15 cellular contexts compared by ENCODE assay signal in the genomic region with DNA sequence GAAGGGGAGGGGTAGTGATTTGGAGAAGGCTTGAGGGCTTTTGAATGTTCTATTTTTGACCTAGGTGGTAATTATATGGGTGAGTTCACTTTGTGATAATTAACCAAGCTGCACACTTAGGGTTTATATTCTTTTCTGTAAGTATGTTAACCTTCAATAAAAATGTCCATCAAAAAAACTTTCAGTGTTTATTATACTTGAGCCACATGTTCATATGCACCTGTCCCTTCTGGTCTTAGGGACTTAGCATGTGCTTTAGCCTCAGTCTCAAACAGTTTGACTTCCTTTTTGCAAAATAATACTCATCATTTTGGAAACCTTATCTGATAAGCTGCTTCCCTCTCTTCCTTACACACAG. TPM values are rescaled to one million over a fixed set of nuclear protein-coding genes. Genes with fewer than 3 reads are reported as not detected.
A peak's percentile ranks its signal among the peaks of the same experiment; 100 is the strongest.
DNase-seq lines count a peak whose midpoint lies in the region; ATAC-seq and TF ChIP-seq lines count a peak whose summit lies in the region.
"Had no signal": no experiment of that assay in that cellular context is flagged by ENCODE, and none has a peak within 500 bp of the region (broad histone marks: within the 10 kb centered on the region; RNA-seq: fewer than 3 reads in every experiment).

No MANE protein-coding gene starts in this region.

- H3K4me3 Mint-ChIP-seq in nephron, result no peak overlapping the region
- H3K4me3 Mint-ChIP-seq in activated T-helper 1 cell treated with anti-CD3 and anti-CD28 coated beads, Interleukin-12 subunit alpha, Interleukin-12 subunit beta, Interleukin-2, Interleukin-4 antibody, amounts not matched to agents 30 ng/mL and 10 ng/mL and 1 ng/mL, durations not matched to agents 14 hours and 24 hours and 36 hours, result no peak overlapping the region
- H3K4me3 Mint-ChIP-seq: activated CD4-positive, alpha-beta memory T cell treated with anti-CD3 and anti-CD28 coated beads, Interleukin-2, amount 10 ng/mL, durations not matched to agents 7 days and 5 days; T-cell had no signal

- H3K27me3 ChIP-seq in heart right ventricle (no peaks in the 10 kb centered on the region), ascending aorta (no peaks in the 10 kb centered on the region)

- H3K9me3 Mint-ChIP-seq in nephron, result peaks cover 2% of the 10 kb centered on the region
- H3K9me3 Mint-ChIP-seq in activated T-helper 1 cell treated with anti-CD3 and anti-CD28 coated beads, Interleukin-12 subunit alpha, Interleukin-12 subunit beta, Interleukin-2, Interleukin-4 antibody, amounts not matched to agents 30 ng/mL and 10 ng/mL and 1 ng/mL, durations not matched to agents 14 hours and 24 hours and 36 hours, result peaks cover 3% of the 10 kb centered on the region
- H3K9me3 Mint-ChIP-seq: activated CD4-positive, alpha-beta memory T cell treated with anti-CD3 and anti-CD28 coated beads, Interleukin-2, amount 10 ng/mL, durations not matched to agents 7 days and 5 days had no signal

- no peak overlapping the region for H3K4me3 ChIP-seq in heart right ventricle
- H3K4me3 ChIP-seq in ascending aorta, result no peak overlapping the region
- H3K4me3 ChIP-seq: lung had no signal

- intact Hi-C loops in heart right ventricle (cut with DNase I) (no loop called here), Right ventricle myocardium inferior (cut with DNase I) (no loop called here), ascending aorta (cut with DNase I) (loop anchor here (2.0 kb wide), 1 partner anchor 29 kb away; a partner anchor contains a TSS)
- intact Hi-C loops in activated T-helper 1 cell treated with anti-CD3 and anti-CD28 coated beads, Interleukin-12 subunit alpha, Interleukin-12 subunit beta, Interleukin-2, Interleukin-4 antibody, amounts not matched to agents 30 ng/mL and 10 ng/mL and 1 ng/mL, durations not matched to agents 14 hours and 24 hours and 36 hours (cut with micrococcal nuclease), result no loop called here

- H3K36me3 Mint-ChIP-seq in nephron (ENCODE audit: low read depth), result no peaks in the 10 kb centered on the region
- no peaks in the 10 kb centered on the region for H3K36me3 Mint-ChIP-seq in activated T-helper 1 cell treated with anti-CD3 and anti-CD28 coated beads, Interleukin-12 subunit alpha, Interleukin-12 subunit beta, Interleukin-2, Interleukin-4 antibody, amounts not matched to agents 30 ng/mL and 10 ng/mL and 1 ng/mL, durations not matched to agents 14 hours and 24 hours and 36 hours (ENCODE audit: low read depth)

- DNase-seq in heart right ventricle (no peak), Right ventricle myocardium inferior (ENCODE audit: missing footprints) (no peak), ascending aorta (ENCODE audit: low spot score in 2 of 2) (no peak), iPS-NIHi11 (ENCODE audit: low spot score) (no peak), GM03348 (ENCODE audit: low spot score) (no peak), GM20000 (ENCODE audit: low spot score) (no peak)
- no peak for DNase-seq in activated T-helper 1 cell treated with anti-CD3 and anti-CD28 coated beads, Interleukin-12 subunit alpha, Interleukin-12 subunit beta, Interleukin-2, Interleukin-4 antibody, amounts not matched to agents 30 ng/mL and 10 ng/mL and 1 ng/mL, durations not matched to agents 14 hours and 24 hours and 36 hours (ENCODE audit: low spot score)
- DNase-seq: activated CD4-positive, alpha-beta memory T cell treated with anti-CD3 and anti-CD28 coated beads, Interleukin-2, amount 10 ng/mL, durations not matched to agents 7 days and 5 days; activated naive CD4-positive, alpha-beta T cell treated with anti-CD3 and anti-CD28 coated beads, Interleukin-2, amount 50 U/mL, for 16 hours; effector CD4-positive, alpha-beta T cell; posterior cingulate gyrus; stimulated activated CD4-positive, alpha-beta T cell treated with anti-CD3 and anti-CD28 coated beads, Interleukin-4, amount 100 ng/mL, for 24 hours; T-cell had no signal

- no peaks in the 10 kb centered on the region for H3K27me3 Mint-ChIP-seq in nephron (ENCODE audit: low read depth)
- no peaks in the 10 kb centered on the region for H3K27me3 Mint-ChIP-seq in activated T-helper 1 cell treated with anti-CD3 and anti-CD28 coated beads, Interleukin-12 subunit alpha, Interleukin-12 subunit beta, Interleukin-2, Interleukin-4 antibody, amounts not matched to agents 30 ng/mL and 10 ng/mL and 1 ng/mL, durations not matched to agents 14 hours and 24 hours and 36 hours (ENCODE audit: insufficient read depth)
- H3K27me3 Mint-ChIP-seq: activated CD4-positive, alpha-beta memory T cell treated with anti-CD3 and anti-CD28 coated beads, Interleukin-2, amount 10 ng/mL, durations not matched to agents 7 days and 5 days; T-cell had no signal

- peaks cover 24 to 71% (median 57%) of the 10 kb centered on the region in 9 donors for H3K4me1 ChIP-seq in heart right ventricle
- peaks cover 5 to 36% of the 10 kb centered on the region in 2 donors for H3K4me1 ChIP-seq in ascending aorta

- peak overlapping the region; percentile 18 to 40 (median 18) for H3K27ac Mint-ChIP-seq in nephron
- H3K27ac Mint-ChIP-seq in activated T-helper 1 cell treated with anti-CD3 and anti-CD28 coated beads, Interleukin-12 subunit alpha, Interleukin-12 subunit beta, Interleukin-2, Interleukin-4 antibody, amounts not matched to agents 30 ng/mL and 10 ng/mL and 1 ng/mL, durations not matched to agents 14 hours and 24 hours and 36 hours, result no peak overlapping the region
- H3K27ac Mint-ChIP-seq: activated CD4-positive, alpha-beta memory T cell treated with anti-CD3 and anti-CD28 coated beads, Interleukin-2, amount 10 ng/mL, durations not matched to agents 7 days and 5 days; T-cell had no signal

- no peaks in the 10 kb centered on the region for H3K9me3 ChIP-seq in heart right ventricle
- no peaks in the 10 kb centered on the region for H3K9me3 ChIP-seq in ascending aorta

- no peak for TF ChIP-seq CTCF in heart right ventricle (IDR thresholded peaks at IDR 0.05)
- no peak for TF ChIP-seq CTCF in ascending aorta (IDR thresholded peaks at IDR 0.05)
- no peak for TF ChIP-seq CTCF in nephron (IDR thresholded peaks at IDR 0.05; ENCODE audit: unreplicated experiment in 3 of 3)
- no peak for TF ChIP-seq CTCF in GM20000 (IDR thresholded peaks at IDR 0.05; ENCODE audit: extremely low read depth, missing control alignments)

- H3K27ac ChIP-seq in heart right ventricle (peak overlapping the region; percentile 29 to 85 (median 72)), ascending aorta (peak overlapping the region; percentile 79 to 89)

- H3K4me1 Mint-ChIP-seq in nephron, result peaks cover 38% of the 10 kb centered on the region
- peaks cover 5% of the 10 kb centered on the region for H3K4me1 Mint-ChIP-seq in activated T-helper 1 cell treated with anti-CD3 and anti-CD28 coated beads, Interleukin-12 subunit alpha, Interleukin-12 subunit beta, Interleukin-2, Interleukin-4 antibody, amounts not matched to agents 30 ng/mL and 10 ng/mL and 1 ng/mL, durations not matched to agents 14 hours and 24 hours and 36 hours (ENCODE audit: low read depth)

- ATAC-seq in heart right ventricle (peak in 2 of 8 donors; percentile 2 to 35), Right ventricle myocardium inferior (no peak)

- H3K36me3 ChIP-seq in heart right ventricle (no peaks in the 10 kb centered on the region), ascending aorta (no peaks in the 10 kb centered on the region)

RNA-seq across cellular contexts. Expression of a gene that starts 28.4 kb away (rescaled TPM):
- total RNA-seq in heart right ventricle (10 to 100 TPM; 13.1 to 20.3 (median 17.4) TPM), Right ventricle myocardium inferior (12.2 TPM), ascending aorta (22.9 TPM)
- 10 to 100 TPM; 10.9 to 46.7 TPM for polyA plus RNA-seq in heart right ventricle
- total RNA-seq in activated T-helper 1 cell treated with anti-CD3 and anti-CD28 coated beads, Interleukin-12 subunit alpha, Interleukin-12 subunit beta, Interleukin-2, Interleukin-4 antibody, amounts not matched to agents 30 ng/mL and 10 ng/mL and 1 ng/mL, durations not matched to agents 14 hours and 24 hours and 36 hours, result 17.4 and 25.2 TPM in 2 replicates
